32 cellular contexts compared by ENCODE assay signal in the genomic region with DNA sequence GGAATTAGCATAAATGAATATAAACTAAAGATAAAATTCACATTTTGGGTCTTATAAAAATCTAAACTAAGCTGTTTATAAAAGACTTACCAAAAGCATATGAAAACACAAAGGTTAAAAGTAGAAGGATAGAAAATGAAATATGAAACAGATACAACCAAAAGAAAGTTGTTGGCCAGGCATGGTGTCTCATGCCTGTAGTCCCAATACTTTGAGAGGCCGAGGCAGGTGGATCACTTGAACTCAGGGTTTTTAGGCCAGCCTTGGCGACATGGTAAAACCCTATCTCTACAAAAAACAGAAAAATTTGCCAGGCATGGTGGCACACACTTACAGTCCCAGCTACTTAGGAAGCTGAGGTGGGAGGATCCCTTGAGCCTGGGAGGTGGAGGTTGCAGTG. TPM values are rescaled to one million over a fixed set of nuclear protein-coding genes. Genes with fewer than 3 reads are reported as not detected.
"Had no signal": no experiment of that assay in that cellular context is flagged by ENCODE, and none has a peak within 500 bp of the region (broad histone marks: within the 10 kb centered on the region; RNA-seq: fewer than 3 reads in every experiment).

No MANE protein-coding gene starts in this region.

- H3K4me1 ChIP-seq: adrenal gland, ascending aorta, body of pancreas, breast epithelium had no signal

- ATAC-seq: activated naive CD4-positive, alpha-beta T cell treated with anti-CD3 and anti-CD28 coated beads, Interleukin-2, amount 50 U/mL, for 72 hours; activated naive CD8-positive, alpha-beta T cell treated with anti-CD3 and anti-CD28 coated beads, Interleukin-2, amount 50 U/mL, for 24 hours; activated T-cell treated with anti-CD3 and anti-CD28 coated beads, Interleukin-2, amount 50 U/mL, for 4 hours; activated T-cell treated with anti-CD3 and anti-CD28 coated beads, Interleukin-2, amount 50 U/mL, for 72 hours; activated T-helper 17 cell treated with anti-CD3 and anti-CD28 coated beads, Interleukin-2, amount 50 U/mL, for 72 hours; body of pancreas had no signal

- H3K9me3 ChIP-seq: adrenal gland, ascending aorta, body of pancreas had no signal

- H3K27me3 ChIP-seq: adrenal gland, ascending aorta, body of pancreas, brain microvascular endothelial cell, breast epithelium, cardiac muscle cell had no signal

- DNase-seq: activated effector memory CD4-positive, alpha-beta T cell treated with anti-CD3 and anti-CD28 coated beads, Interleukin-2, amount 50 U/mL, for 16 hours; activated effector memory CD4-positive, alpha-beta T cell treated with Interleukin-2 at 50 U/mL for 16 hours; activated gamma-delta T cell; activated gamma-delta T cell treated with Interleukin-2 at 50 U/mL for 16 hours; activated naive CD4-positive, alpha-beta T cell; activated naive CD4-positive, alpha-beta T cell treated with anti-CD3 and anti-CD28 coated beads for 36 hours; activated naive CD4-positive, alpha-beta T cell treated with anti-CD3 and anti-CD28 coated beads, Interleukin-2, amount 10 ng/mL, durations not matched to agents 7 days and 5 days; activated naive CD4-positive, alpha-beta T cell treated with anti-CD3 and anti-CD28 coated beads, Interleukin-2, amount 50 U/mL, for 16 hours; activated naive CD4-positive, alpha-beta T cell treated with Interleukin-2 at 50 U/mL for 16 hours; activated naive CD8-positive, alpha-beta T cell treated with anti-CD3 and anti-CD28 coated beads for 36 hours; activated naive CD8-positive, alpha-beta T cell treated with anti-CD3 and anti-CD28 coated beads, Interleukin-2, amount 10 ng/mL, durations not matched to agents 7 days and 5 days; activated naive CD8-positive, alpha-beta T cell treated with anti-CD3 and anti-CD28 coated beads, Interleukin-2, amount 50 U/mL, for 24 hours; activated T-cell treated with anti-CD3 and anti-CD28 coated beads, Interleukin-2, amount 50 U/mL, for 1 hour; activated T-cell treated with anti-CD3 and anti-CD28 coated beads, Interleukin-2, amount 50 U/mL, for 24 hours; activated T-cell treated with anti-CD3 and anti-CD28 coated beads, Interleukin-2, amount 50 U/mL, for 4 hours; activated T-cell treated with anti-CD3 and anti-CD28 coated beads, Interleukin-2, amount 50 U/mL, for 48 hours; activated T-cell treated with anti-CD3 and anti-CD28 coated beads, Interleukin-2, amount 50 U/mL, for 72 hours; adrenal gland; amniotic stem cell; amygdala; anterior cingulate cortex; aorta; body of pancreas; brain microvascular endothelial cell; caudate nucleus; central memory CD4-positive, alpha-beta T cell; cerebellar nuclear complex had no signal

- H3K27ac ChIP-seq: adrenal gland, ascending aorta, body of pancreas, brain microvascular endothelial cell, breast epithelium, cardiac muscle cell had no signal

- H3K36me3 ChIP-seq: adrenal gland, ascending aorta, brain microvascular endothelial cell, breast epithelium, cardiac muscle cell had no signal

- H3K4me3 ChIP-seq: adrenal gland, ascending aorta, body of pancreas, breast epithelium, cardiac muscle cell had no signal

RNA-seq across cellular contexts. Expression of a gene that starts 51.0 kb away (rescaled TPM):
- polyA plus RNA-seq: cardiac muscle cell had no signal
